ENCODE assay signal across 9 cellular contexts in genomic region chr2:100417745-100418090, GRCh38. TPM values are rescaled to one million over a fixed set of nuclear protein-coding genes. Genes with fewer than 3 reads are reported as not detected.
A peak's percentile ranks its signal among the peaks of the same experiment; 100 is the strongest.
DNase-seq lines count a peak whose midpoint lies in the region; ATAC-seq and TF ChIP-seq lines count a peak whose summit lies in the region.
"Had no signal": no experiment of that assay in that cellular context is flagged by ENCODE, and none has a peak within 500 bp of the region (broad histone marks: within the 10 kb centered on the region; RNA-seq: fewer than 3 reads in every experiment).

No MANE protein-coding gene starts in this region.

- no peak for TF ChIP-seq CTCF in 22Rv1 (IDR thresholded peaks at IDR 0.05)
- no peak for TF ChIP-seq CTCF in mucosa of descending colon (IDR thresholded peaks at IDR 0.05)

- H3K27ac ChIP-seq in 22Rv1 (peak overlapping the region; percentile 25; the same call in 1 of the 2 replicates), HUES6 (ENCODE audit: low read depth, low read length) (0 out of 2 replicates have a peak overlapping the region, but pooled peaks have one; percentile 31), caudate nucleus (ENCODE audit: low read depth, low read length) (peak overlapping the region; percentile 64)

- peak overlapping the region; percentile 59 for H3K9ac ChIP-seq in HUES6 (ENCODE audit: low read length)

- DNase-seq in caudate nucleus (lab: John Stamatoyannopoulos, UW) (no peak), mucosa of descending colon (peak in 1 of 3 donors; percentile 4), foreskin melanocyte (no peak)
- DNase-seq: SHP77 treated with DMSO at 0.1 percent for 48 hours had no signal

- H3K36me3 ChIP-seq in HUES6 (ENCODE audit: control insufficient read depth, insufficient read depth, low read length): peaks cover 9% of the 10 kb centered on the region
- H3K36me3 ChIP-seq in mucosa of descending colon (ENCODE audit: low read depth): no peaks in the 10 kb centered on the region

- no peaks in the 10 kb centered on the region for H3K9me3 ChIP-seq in HUES6 (ENCODE audit: control insufficient read depth, insufficient read depth, low read depth, low read length)
- no peaks in the 10 kb centered on the region for H3K9me3 ChIP-seq in mucosa of descending colon

- ATAC-seq in mucosa of descending colon (no peak), HG02678 (IDR thresholded peaks at IDR 0.05; ENCODE audit: unreplicated experiment) (no peak), HG03565 (IDR thresholded peaks at IDR 0.05; ENCODE audit: unreplicated experiment) (no peak), HG02884 (IDR thresholded peaks at IDR 0.05; ENCODE audit: unreplicated experiment) (no peak)

- intact Hi-C loops in mucosa of descending colon (cut with DNase I, micrococcal nuclease): no loop called here

- peak overlapping the region; percentile 85 for H3K4me3 ChIP-seq in HUES6 (ENCODE audit: low read depth, low read length)
- peak overlapping the region; percentile 21 for H3K4me3 ChIP-seq in mucosa of descending colon

- H3K4me1 ChIP-seq in HUES6 (ENCODE audit: control insufficient read depth, insufficient read depth, low read length): peaks cover 33% of the 10 kb centered on the region
- no peaks in the 10 kb centered on the region for H3K4me1 ChIP-seq in mucosa of descending colon (ENCODE audit: low read depth)

- no peaks in the 10 kb centered on the region for H3K27me3 ChIP-seq in HUES6 (ENCODE audit: control insufficient read depth, insufficient read depth, low read length)

RNA-seq across cellular contexts. Expression of gene CHST10, which starts 0.2 kb away (rescaled TPM):
- total RNA-seq in mucosa of descending colon: 1 to 10 TPM in 1 of 3 donors, under 1 TPM in 2; 0.78 to 9.8 (median 0.87) TPM

RNA-seq across cellular contexts. Expression of gene NMS, which starts 52.6 kb away (rescaled TPM):
- total RNA-seq in mucosa of descending colon: not detected
